Comparison of ENCODE assay signal across 21 cellular contexts in the genomic region with DNA sequence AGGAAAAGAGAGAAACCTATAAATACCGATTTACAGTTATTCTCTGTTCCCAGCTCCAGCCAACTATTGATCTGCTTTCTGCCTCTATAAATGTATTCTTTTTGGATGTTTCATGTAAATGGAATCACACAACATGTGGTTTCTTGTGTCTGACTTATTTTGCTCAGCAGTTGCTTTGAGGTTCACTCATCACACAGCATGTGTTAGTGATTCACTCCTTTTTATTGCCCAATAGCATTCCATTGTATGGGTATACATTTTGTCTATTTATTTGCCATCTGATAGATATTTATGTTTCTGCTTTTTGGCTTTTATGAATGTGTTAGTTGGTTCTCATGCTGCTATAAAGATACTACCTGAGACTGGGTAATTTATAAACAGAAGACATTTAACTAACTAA. TPM values are rescaled to one million over a fixed set of nuclear protein-coding genes. Genes with fewer than 3 reads are reported as not detected.
DNase-seq lines count a peak whose midpoint lies in the region; ATAC-seq and TF ChIP-seq lines count a peak whose summit lies in the region.
"Had no signal": no experiment of that assay in that cellular context is flagged by ENCODE, and none has a peak within 500 bp of the region (broad histone marks: within the 10 kb centered on the region; RNA-seq: fewer than 3 reads in every experiment).

No MANE protein-coding gene starts in this region.

- H3K9ac ChIP-seq in colonic mucosa (ENCODE audit: low read depth in 2 of 2, low read length in 2 of 2) = no peak overlapping the region

- intact Hi-C loops in colonic mucosa (cut with DNase I) = no loop called here

- no peak overlapping the region for H3K4me3 Mint-ChIP-seq in stimulated activated naive CD8-positive, alpha-beta T cell treated with anti-CD3 and anti-CD28 coated beads, Interleukin-15, amount 100 ng/mL, for 72 hours
- no peak overlapping the region for H3K4me3 Mint-ChIP-seq in naive thymus-derived CD8-positive, alpha-beta T cell

- no peaks in the 10 kb centered on the region for H3K27me3 Mint-ChIP-seq in stimulated activated naive CD8-positive, alpha-beta T cell treated with anti-CD3 and anti-CD28 coated beads, Interleukin-15, amount 100 ng/mL, for 72 hours
- peaks cover 0 to 8% (median 1%) of the 10 kb centered on the region in 5 donors for H3K27me3 Mint-ChIP-seq in naive thymus-derived CD8-positive, alpha-beta T cell

- no peak for DNase-seq in stimulated activated naive CD8-positive, alpha-beta T cell treated with anti-CD3 and anti-CD28 coated beads, Interleukin-15, Interleukin-2, amounts not matched to agents 100 U/mL and 50 U/mL, for 24 hours
- DNase-seq in stimulated activated naive CD8-positive, alpha-beta T cell treated with anti-CD3 and anti-CD28 coated beads, Interleukin-15, amount 100 ng/mL, for 72 hours = no peak
- DNase-seq in SK-MEL-5 (ENCODE audit: low read depth, low spot score) (peak; percentile 29), fibroblast of the aortic adventitia (ENCODE audit: low read depth) (peak; percentile 37), colonic mucosa (no peak), AML-193 (lab: John Stamatoyannopoulos, UW) (no peak), omental fat pad (ENCODE audit: low spot score) (no peak)
- DNase-seq in naive thymus-derived CD8-positive, alpha-beta T cell = no peak
- DNase-seq: ACHN; activated T-cell treated with anti-CD3 and anti-CD28 coated beads, Interleukin-2, amount 50 U/mL, for 1 hour; anterior cingulate cortex; DMS153; effector CD8-positive, alpha-beta T cell; NCI-H1048; occipital lobe; stimulated activated CD4-positive, alpha-beta T cell treated with anti-CD3 and anti-CD28 coated beads, Interleukin-12 subunit alpha, Interleukin-12 subunit beta, amount 100 ng/mL, for 4 hours; upper lobe of right lung had no signal

- H3K4me3 ChIP-seq in fibroblast of the aortic adventitia (ENCODE audit: low read depth, low read length) = no peak overlapping the region
- no peak overlapping the region for H3K4me3 ChIP-seq in colonic mucosa
- H3K4me3 ChIP-seq: hepatocyte, upper lobe of right lung had no signal

- H3K27ac ChIP-seq in colonic mucosa = no peak overlapping the region
- H3K27ac ChIP-seq: hepatocyte, upper lobe of right lung had no signal

- no peaks in the 10 kb centered on the region for H3K9me3 Mint-ChIP-seq in stimulated activated naive CD8-positive, alpha-beta T cell treated with anti-CD3 and anti-CD28 coated beads, Interleukin-15, amount 100 ng/mL, for 72 hours
- no peaks in the 10 kb centered on the region for H3K9me3 Mint-ChIP-seq in naive thymus-derived CD8-positive, alpha-beta T cell

- in situ Hi-C loops in SK-MEL-5 (cut with HindIII; ENCODE audit: low pct_unique_long_range_greater_than_20kb, low sequenced_read_pairs) = no loop called here

- H3K36me3 Mint-ChIP-seq in naive thymus-derived CD8-positive, alpha-beta T cell = no peaks in the 10 kb centered on the region

- peaks cover 19% of the 10 kb centered on the region for H3K4me1 Mint-ChIP-seq in stimulated activated naive CD8-positive, alpha-beta T cell treated with anti-CD3 and anti-CD28 coated beads, Interleukin-15, amount 100 ng/mL, for 72 hours
- peaks cover 0 to 28% (median under 1%) of the 10 kb centered on the region in 4 donors for H3K4me1 Mint-ChIP-seq in naive thymus-derived CD8-positive, alpha-beta T cell

- no peaks in the 10 kb centered on the region for H3K27me3 ChIP-seq in colonic mucosa
- H3K27me3 ChIP-seq: hepatocyte, upper lobe of right lung had no signal

- no peaks in the 10 kb centered on the region for H3K4me1 ChIP-seq in colonic mucosa
- H3K4me1 ChIP-seq: upper lobe of right lung had no signal

- POLR2A ChIA-PET in naive thymus-derived CD8-positive, alpha-beta T cell (lab: Charles Lee) = no interaction called here

- no peaks in the 10 kb centered on the region for H3K36me3 ChIP-seq in colonic mucosa
- H3K36me3 ChIP-seq: upper lobe of right lung had no signal

- H3K27ac Mint-ChIP-seq in stimulated activated naive CD8-positive, alpha-beta T cell treated with anti-CD3 and anti-CD28 coated beads, Interleukin-15, amount 100 ng/mL, for 72 hours = no peak overlapping the region
- peak overlapping the region in 1 of 10 donors; percentile 37 for H3K27ac Mint-ChIP-seq in naive thymus-derived CD8-positive, alpha-beta T cell

- no peaks in the 10 kb centered on the region for H3K9me3 ChIP-seq in colonic mucosa
- H3K9me3 ChIP-seq: upper lobe of right lung had no signal

- ATAC-seq in stimulated activated naive CD8-positive, alpha-beta T cell treated with anti-CD3 and anti-CD28 coated beads, Interleukin-15, Interleukin-2, amounts not matched to agents 100 U/mL and 50 U/mL, for 24 hours = peak; percentile 33
- no peak for ATAC-seq in stimulated activated naive CD8-positive, alpha-beta T cell treated with anti-CD3 and anti-CD28 coated beads, Interleukin-15, amount 100 ng/mL, for 72 hours
- ATAC-seq in naive thymus-derived CD8-positive, alpha-beta T cell = no peak
- ATAC-seq in omental fat pad (ENCODE audit: low FRiP score) = no peak
- ATAC-seq: activated CD4-positive, CD25-positive, alpha-beta regulatory T cell treated with anti-CD3 and anti-CD28 coated beads, Interleukin-2, amount 50 U/mL, for 24 hours; upper lobe of right lung had no signal

- TF ChIP-seq CTCF in fibroblast of the aortic adventitia (IDR thresholded peaks at IDR 0.05; ENCODE audit: insufficient read depth, low read length) (no peak), colonic mucosa (IDR thresholded peaks at IDR 0.05) (no peak), omental fat pad (IDR thresholded peaks at IDR 0.05) (no peak)

RNA-seq across cellular contexts. Expression of a gene that starts 23.6 kb away (rescaled TPM):
- total RNA-seq in SK-MEL-5 (2014; rRNA removed; shearing (Covaris generic)) = 0.56 and 1.0 TPM in 2 replicates
- polyA plus RNA-seq in SK-MEL-5 (2015; cell fraction: cytosol; rRNA removed) = 1.8 and 2.1 TPM in 2 replicates
- 0.88 TPM in 1 of 2 replicates, not detected in the other for polyA plus RNA-seq in SK-MEL-5 (2015; cell fraction: nucleus; rRNA removed)
- 0.08 and 0.90 TPM in 2 replicates for total RNA-seq in fibroblast of the aortic adventitia (ENCODE audit: low replicate concordance)
- 1 to 10 TPM in 1 of 2 donors, under 1 TPM in 1; 0.57 to 6.0 TPM for total RNA-seq in colonic mucosa
- total RNA-seq in naive thymus-derived CD8-positive, alpha-beta T cell = under 1 TPM; 0.55 to 0.94 TPM
- polyA plus RNA-seq in naive thymus-derived CD8-positive, alpha-beta T cell = 1 to 10 TPM in 1 of 3 donors, under 1 TPM in 1, not detected in 1; 0.11 to 2.0 TPM
- 10 to 100 TPM; 12.9 to 88.6 (median 25.1) TPM for total RNA-seq in omental fat pad
- total RNA-seq: H1, lung microvascular endothelial cell had no signal
- polyA plus RNA-seq: H1 had no signal

RNA-seq across cellular contexts. Expression of a gene that starts 57.8 kb away (rescaled TPM):
- total RNA-seq in SK-MEL-5 (2014; rRNA removed; shearing (Covaris generic)) = not detected in 2 replicates
- not detected in 2 replicates for polyA plus RNA-seq in SK-MEL-5 (2015; cell fraction: cytosol; rRNA removed)
- not detected in 2 replicates for polyA plus RNA-seq in SK-MEL-5 (2015; cell fraction: nucleus; rRNA removed)
- total RNA-seq in fibroblast of the aortic adventitia (ENCODE audit: low replicate concordance) (not detected in 2 replicates), colonic mucosa (not detected), omental fat pad (under 1 TPM in 1 of 4 donors, not detected in 3; 0.37 TPM)
- not detected for total RNA-seq in naive thymus-derived CD8-positive, alpha-beta T cell
- polyA plus RNA-seq in naive thymus-derived CD8-positive, alpha-beta T cell = not detected
- total RNA-seq: H1, hepatocyte, lung microvascular endothelial cell, occipital lobe had no signal
- polyA plus RNA-seq: H1 had no signal

Comparison
In these comparisons a context has a peak if more than half of its experiments do, and no peak if none do; other contexts are left out.
1. DNase-seq: peak in SK-MEL-5 (single experiment) and fibroblast of the aortic adventitia (single experiment); none in stimulated activated naive CD8-positive, alpha-beta T cell treated with anti-CD3 and anti-CD28 coated beads, Interleukin-15, Interleukin-2, amounts not matched to agents 100 U/mL and 50 U/mL, for 24 hours (single experiment), stimulated activated naive CD8-positive, alpha-beta T cell treated with anti-CD3 and anti-CD28 coated beads, Interleukin-15, amount 100 ng/mL, for 72 hours (0 of 2), colonic mucosa (single experiment), AML-193 (0 of 2), naive thymus-derived CD8-positive, alpha-beta T cell (0 of 10) and omental fat pad (single experiment).